1 cellular context compared by ENCODE assay signal in the genomic region with DNA sequence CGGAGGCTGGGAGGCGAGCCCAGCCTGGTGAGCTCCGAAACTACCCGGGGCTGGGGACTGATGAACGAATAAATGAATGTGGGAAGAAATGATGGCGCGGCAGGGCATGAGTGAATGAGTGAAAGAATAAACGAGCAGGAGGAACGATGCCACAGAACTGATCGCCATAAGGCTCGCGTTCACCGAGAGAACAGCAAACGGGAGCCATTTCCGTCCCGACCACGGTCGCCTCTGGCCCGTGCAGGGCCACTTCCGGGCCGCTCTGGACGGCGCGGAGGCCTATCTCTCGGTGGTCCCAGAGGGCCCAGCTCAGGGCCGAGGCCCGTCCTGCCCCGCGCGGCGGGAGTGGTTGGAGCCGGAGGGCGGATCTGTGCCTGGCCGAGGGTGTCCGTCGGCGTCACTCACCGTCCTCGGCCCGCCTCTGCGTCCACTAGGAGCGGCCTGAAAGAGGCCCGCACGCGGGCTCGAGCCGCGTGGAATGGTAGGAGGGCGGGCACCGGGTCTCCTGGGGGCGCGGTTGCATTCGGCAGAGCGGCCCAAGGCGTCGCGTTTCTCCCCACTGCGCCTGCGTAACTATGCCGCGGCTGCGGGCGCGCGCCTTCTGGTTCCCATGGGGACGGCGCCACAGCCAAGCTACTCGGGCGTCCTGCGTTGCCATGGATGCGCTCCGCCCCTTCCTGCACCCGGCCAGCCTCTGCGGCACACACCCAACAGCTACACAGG.
TF ChIP-seq lines count a peak whose summit lies in the region.

ZNF497 (minus strand) TSS at position 480 of the 723 bp plus-strand sequence. CDS start 5,116 bp downstream, outside the sequence.

TF ChIP-seq in K562, 482 proteins besides CTCF, POLR2A, EP300 and RAD21 (continued from another document and continues in another):
- TF ChIP-seq ZNF740 (CRISPR knock-in tag; IDR thresholded peaks at IDR 0.05) = no peak
- no peak; a peak in 1 of 4 replicates for TF ChIP-seq ZNF740 (tag; IDR thresholded peaks at IDR 0.05)
- TF ChIP-seq ZNF24 (IDR thresholded peaks at IDR 0.05) = peak; percentile 87
- peak in 1 of 2 experiments; percentile 87; a peak in 2 of 4 replicates for TF ChIP-seq ZNF639 (CRISPR knock-in tag; conservative IDR thresholded peaks at IDR 0.05 in 1 of 2, IDR thresholded peaks at IDR 0.05 in 1 of 2)
- TF ChIP-seq ZNF695 (CRISPR knock-in tag; IDR thresholded peaks at IDR 0.05) = no peak
- no peak for TF ChIP-seq SMAD2 (IDR thresholded peaks at IDR 0.05; ENCODE audit: low read depth, low read length)
- TF ChIP-seq SMARCA4 (IDR thresholded peaks at IDR 0.05) = no peak
- 0 out of 2 replicates have a peak, but pooled peaks have one; percentile 26 for TF ChIP-seq ESRRA (IDR thresholded peaks at IDR 0.05; ENCODE audit: borderline replicate concordance, low read depth)
- TF ChIP-seq ZNF133 (CRISPR knock-in tag; IDR thresholded peaks at IDR 0.05) = no peak
- no peak for TF ChIP-seq ZNF175 (CRISPR knock-in tag; IDR thresholded peaks at IDR 0.05; ENCODE audit: low read depth)
- no peak for TF ChIP-seq CREBBP (IDR thresholded peaks at IDR 0.05; ENCODE audit: low read depth, low read length)
- TF ChIP-seq, protein P1, sequence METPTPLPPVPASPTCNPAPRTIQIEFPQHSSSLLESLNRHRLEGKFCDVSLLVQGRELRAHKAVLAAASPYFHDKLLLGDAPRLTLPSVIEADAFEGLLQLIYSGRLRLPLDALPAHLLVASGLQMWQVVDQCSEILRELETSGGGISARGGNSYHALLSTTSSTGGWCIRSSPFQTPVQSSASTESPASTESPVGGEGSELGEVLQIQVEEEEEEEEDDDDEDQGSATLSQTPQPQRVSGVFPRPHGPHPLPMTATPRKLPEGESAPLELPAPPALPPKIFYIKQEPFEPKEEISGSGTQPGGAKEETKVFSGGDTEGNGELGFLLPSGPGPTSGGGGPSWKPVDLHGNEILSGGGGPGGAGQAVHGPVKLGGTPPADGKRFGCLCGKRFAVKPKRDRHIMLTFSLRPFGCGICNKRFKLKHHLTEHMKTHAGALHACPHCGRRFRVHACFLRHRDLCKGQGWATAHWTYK (CRISPR knock-in tag; IDR thresholded peaks at IDR 0.05) = no peak
- no peak; the same call in 1 of the 2 replicates for TF ChIP-seq PTBP1 (IDR thresholded peaks at IDR 0.05; ENCODE audit: low read depth, low read length)
- TF ChIP-seq, protein P2, sequence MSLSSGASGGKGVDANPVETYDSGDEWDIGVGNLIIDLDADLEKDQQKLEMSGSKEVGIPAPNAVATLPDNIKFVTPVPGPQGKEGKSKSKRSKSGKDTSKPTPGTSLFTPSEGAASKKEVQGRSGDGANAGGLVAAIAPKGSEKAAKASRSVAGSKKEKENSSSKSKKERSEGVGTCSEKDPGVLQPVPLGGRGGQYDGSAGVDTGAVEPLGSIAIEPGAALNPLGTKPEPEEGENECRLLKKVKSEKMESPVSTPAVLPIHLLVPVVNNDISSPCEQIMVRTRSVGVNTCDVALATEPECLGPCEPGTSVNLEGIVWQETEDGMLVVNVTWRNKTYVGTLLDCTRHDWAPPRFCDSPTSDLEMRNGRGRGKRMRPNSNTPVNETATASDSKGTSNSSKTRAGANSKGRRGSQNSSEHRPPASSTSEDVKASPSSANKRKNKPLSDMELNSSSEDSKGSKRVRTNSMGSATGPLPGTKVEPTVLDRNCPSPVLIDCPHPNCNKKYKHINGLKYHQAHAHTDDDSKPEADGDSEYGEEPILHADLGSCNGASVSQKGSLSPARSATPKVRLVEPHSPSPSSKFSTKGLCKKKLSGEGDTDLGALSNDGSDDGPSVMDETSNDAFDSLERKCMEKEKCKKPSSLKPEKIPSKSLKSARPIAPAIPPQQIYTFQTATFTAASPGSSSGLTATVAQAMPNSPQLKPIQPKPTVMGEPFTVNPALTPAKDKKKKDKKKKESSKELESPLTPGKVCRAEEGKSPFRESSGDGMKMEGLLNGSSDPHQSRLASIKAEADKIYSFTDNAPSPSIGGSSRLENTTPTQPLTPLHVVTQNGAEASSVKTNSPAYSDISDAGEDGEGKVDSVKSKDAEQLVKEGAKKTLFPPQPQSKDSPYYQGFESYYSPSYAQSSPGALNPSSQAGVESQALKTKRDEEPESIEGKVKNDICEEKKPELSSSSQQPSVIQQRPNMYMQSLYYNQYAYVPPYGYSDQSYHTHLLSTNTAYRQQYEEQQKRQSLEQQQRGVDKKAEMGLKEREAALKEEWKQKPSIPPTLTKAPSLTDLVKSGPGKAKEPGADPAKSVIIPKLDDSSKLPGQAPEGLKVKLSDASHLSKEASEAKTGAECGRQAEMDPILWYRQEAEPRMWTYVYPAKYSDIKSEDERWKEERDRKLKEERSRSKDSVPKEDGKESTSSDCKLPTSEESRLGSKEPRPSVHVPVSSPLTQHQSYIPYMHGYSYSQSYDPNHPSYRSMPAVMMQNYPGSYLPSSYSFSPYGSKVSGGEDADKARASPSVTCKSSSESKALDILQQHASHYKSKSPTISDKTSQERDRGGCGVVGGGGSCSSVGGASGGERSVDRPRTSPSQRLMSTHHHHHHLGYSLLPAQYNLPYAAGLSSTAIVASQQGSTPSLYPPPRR (CRISPR knock-in tag; IDR thresholded peaks at IDR 0.05; ENCODE audit: borderline replicate concordance) = no peak; the same call in 1 of the 2 replicates
- TF ChIP-seq, protein P3, sequence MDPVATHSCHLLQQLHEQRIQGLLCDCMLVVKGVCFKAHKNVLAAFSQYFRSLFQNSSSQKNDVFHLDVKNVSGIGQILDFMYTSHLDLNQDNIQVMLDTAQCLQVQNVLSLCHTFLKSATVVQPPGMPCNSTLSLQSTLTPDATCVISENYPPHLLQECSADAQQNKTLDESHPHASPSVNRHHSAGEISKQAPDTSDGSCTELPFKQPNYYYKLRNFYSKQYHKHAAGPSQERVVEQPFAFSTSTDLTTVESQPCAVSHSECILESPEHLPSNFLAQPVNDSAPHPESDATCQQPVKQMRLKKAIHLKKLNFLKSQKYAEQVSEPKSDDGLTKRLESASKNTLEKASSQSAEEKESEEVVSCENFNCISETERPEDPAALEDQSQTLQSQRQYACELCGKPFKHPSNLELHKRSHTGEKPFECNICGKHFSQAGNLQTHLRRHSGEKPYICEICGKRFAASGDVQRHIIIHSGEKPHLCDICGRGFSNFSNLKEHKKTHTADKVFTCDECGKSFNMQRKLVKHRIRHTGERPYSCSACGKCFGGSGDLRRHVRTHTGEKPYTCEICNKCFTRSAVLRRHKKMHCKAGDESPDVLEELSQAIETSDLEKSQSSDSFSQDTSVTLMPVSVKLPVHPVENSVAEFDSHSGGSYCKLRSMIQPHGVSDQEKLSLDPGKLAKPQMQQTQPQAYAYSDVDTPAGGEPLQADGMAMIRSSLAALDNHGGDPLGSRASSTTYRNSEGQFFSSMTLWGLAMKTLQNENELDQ (CRISPR knock-in tag; IDR thresholded peaks at IDR 0.05; ENCODE audit: borderline replicate concordance) = no peak
- TF ChIP-seq CEBPZ (IDR thresholded peaks at IDR 0.05; ENCODE audit: borderline replicate concordance, low read depth, low read length) = no peak
- no peak for TF ChIP-seq CEBPB (tag; IDR thresholded peaks at IDR 0.05)
- peak in 1 of 2 experiments; percentile 74; a peak in 3 of 4 replicates for TF ChIP-seq TRIM24 (IDR thresholded peaks at IDR 0.05)
- peak; percentile 98 for TF ChIP-seq GABPA (tag; conservative IDR thresholded peaks at IDR 0.05; ENCODE audit: low read depth)
- peak; percentile 37; the same call in 1 of the 2 replicates for TF ChIP-seq ELF4 (CRISPR knock-in tag; IDR thresholded peaks at IDR 0.05)
- TF ChIP-seq GATAD2B (IDR thresholded peaks at IDR 0.05; ENCODE audit: borderline replicate concordance) = no peak
- no peak for TF ChIP-seq KDM1A (IDR thresholded peaks at IDR 0.05)
- no peak for TF ChIP-seq ZNF764 (CRISPR knock-in tag; IDR thresholded peaks at IDR 0.05; ENCODE audit: low read depth)
- no peak for TF ChIP-seq PPARD (CRISPR knock-in tag; IDR thresholded peaks at IDR 0.05)
- TF ChIP-seq CC2D1A (IDR thresholded peaks at IDR 0.05) = peak; percentile 50; the same call in 1 of the 2 replicates
